ENCODE assay signal across 1 cellular context in the genomic region with DNA sequence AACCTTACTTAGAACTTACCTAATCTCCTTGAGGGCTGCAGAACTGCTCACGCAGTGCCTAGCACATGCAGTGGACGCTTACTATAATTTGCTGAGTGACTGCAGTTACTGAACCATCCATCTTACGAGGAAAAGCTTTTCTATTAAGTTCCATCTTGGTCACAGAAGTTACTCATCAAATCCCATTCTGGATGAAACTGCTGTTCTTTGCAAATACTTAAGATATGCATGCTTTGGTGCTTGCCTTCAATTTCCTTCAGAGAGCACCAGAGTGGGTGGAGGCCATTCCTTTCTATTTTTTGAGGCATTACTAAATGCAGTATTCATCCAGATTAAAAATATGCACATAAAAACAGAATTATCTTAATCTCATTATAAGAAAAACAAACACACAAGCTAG.
TF ChIP-seq lines count a peak whose summit lies in the region.

No MANE protein-coding gene starts in this region.

TF ChIP-seq in GM23338, 12 proteins besides CTCF, POLR2A, EP300 and RAD21 (continued from another document):
- TF ChIP-seq ZNF462 (CRISPR knock-in tag; IDR thresholded peaks at IDR 0.05), result no peak
- no peak for TF ChIP-seq EZH2phosphoT487 (IDR thresholded peaks at IDR 0.05; ENCODE audit: unreplicated experiment)
- TF ChIP-seq ZNF114 (CRISPR knock-in tag; IDR thresholded peaks at IDR 0.05), result no peak
